Comparison of ENCODE assay signal across 19 cellular contexts in genomic region chr11:2123628-2123960, GRCh38. TPM values are rescaled to one million over a fixed set of nuclear protein-coding genes. Genes with fewer than 3 reads are reported as not detected.
DNase-seq lines count a peak whose midpoint lies in the region; ATAC-seq and TF ChIP-seq lines count a peak whose summit lies in the region.
"Had no signal": no experiment of that assay in that cellular context is flagged by ENCODE, and none has a peak within 500 bp of the region (broad histone marks: within the 10 kb centered on the region; RNA-seq: fewer than 3 reads in every experiment).

No MANE protein-coding gene starts in this region.

- CTCF ChIA-PET in Calu3 (lab: Charles Lee) = no interaction called here
- CTCF ChIA-PET in Panc1 (lab: Charles Lee) = interaction anchor here (0.6 kb wide), 1 partner anchor 26 kb away, joined by 5 read pairs; no protein-coding TSS in a partner anchor

- peak overlapping the region; percentile 66 for H2BK5ac ChIP-seq in neuronal stem cell (ENCODE audit: low read length)
- H2BK5ac ChIP-seq in trophoblast cell (ENCODE audit: low read depth, low read length, poor library complexity) = no peak overlapping the region

- H3K9me3 ChIP-seq in Panc1 (ENCODE audit: control insufficient read depth, insufficient read depth, low read depth, low read length) = no peaks in the 10 kb centered on the region
- H3K9me3 ChIP-seq in neuronal stem cell (replicated peaks in 1 of 2; ENCODE audit: control insufficient read depth in 2 of 2, insufficient read depth in 1 of 2, low read depth in 1 of 2, low read length in 2 of 2) = no peaks in the 10 kb centered on the region
- no peaks in the 10 kb centered on the region for H3K9me3 ChIP-seq in stomach
- peaks cover 7% of the 10 kb centered on the region for H3K9me3 ChIP-seq in trophoblast cell (ENCODE audit: insufficient read depth, low read depth, low read length)
- H3K9me3 ChIP-seq: BE2C had no signal

- no peaks in the 10 kb centered on the region; the same call in 1 of the 2 replicates for H3K27me3 ChIP-seq in Panc1 (ENCODE audit: control insufficient read depth, insufficient read depth, low read length)
- peaks cover 0 to 29% (median 0%) of the 10 kb centered on the region in 3 experiments for H3K27me3 ChIP-seq in neuronal stem cell (ENCODE audit: control insufficient read depth in 3 of 3, insufficient read depth in 3 of 3, low read depth in 1 of 3, low read length in 3 of 3)
- peaks cover 0 to 64% (median 9%) of the 10 kb centered on the region in 3 donors for H3K27me3 ChIP-seq in stomach
- no peaks in the 10 kb centered on the region for H3K27me3 ChIP-seq in trophoblast cell (ENCODE audit: insufficient read depth, low read length)
- H3K27me3 ChIP-seq: BE2C had no signal

- H3K36me3 Mint-ChIP-seq in Calu3 (ENCODE audit: insufficient read depth, unreplicated experiment) = no peaks in the 10 kb centered on the region
- H3K36me3 Mint-ChIP-seq: CD4-positive, alpha-beta memory T cell had no signal

- DNase-seq in Calu3 = no peak
- no peak for DNase-seq in Panc1 (ENCODE audit: low read depth, low spot score)
- DNase-seq in left lobe of liver (ENCODE audit: low spot score) = no peak
- no peak for DNase-seq in neuronal stem cell (ENCODE audit: low spot score)
- no peak for DNase-seq in HuH-7 (ENCODE audit: low spot score)
- no peak for DNase-seq in sciatic nerve (ENCODE audit: low spot score)
- DNase-seq in stomach = no peak
- no peak for DNase-seq in trophoblast cell
- DNase-seq: BE2C; CD4-positive, alpha-beta memory T cell; DMS153; DND-41; GDM1 had no signal

- intact Hi-C loops in Calu3 (cut with micrococcal nuclease; ENCODE audit: unreplicated experiment) (no loop called here), Panc1 (cut with micrococcal nuclease; ENCODE audit: unreplicated experiment) (no loop called here), sciatic nerve (cut with DNase I) (no loop called here), stomach (cut with DNase I; ENCODE audit: low total_unique reads) (no loop called here)

- H3K18ac ChIP-seq in neuronal stem cell (ENCODE audit: low read length) (peak overlapping the region; percentile 64), trophoblast cell (ENCODE audit: low read length) (no peak overlapping the region)

- in situ Hi-C loops in Panc1 (cut with HindIII; ENCODE audit: low pct_unique_long_range_greater_than_20kb, low sequenced_read_pairs) = no loop called here

- H3K4me3 ChIP-seq in Panc1 (ENCODE audit: low read depth in 2 of 2, low read length in 2 of 2) (no peak overlapping the region), neuronal stem cell (ENCODE audit: low read length in 2 of 2) (peak overlapping the region in 1 of 2 donors; percentile 53), stomach (no peak overlapping the region), trophoblast cell (ENCODE audit: low read depth, low read length) (no peak overlapping the region)
- H3K4me3 ChIP-seq: A549, GM23338 had no signal

- H2AK5ac ChIP-seq in neuronal stem cell (ENCODE audit: low read depth, low read length) = peak overlapping the region; percentile 47
- H2AK5ac ChIP-seq in trophoblast cell (ENCODE audit: low read length) = no peak overlapping the region

- H3K79me1 ChIP-seq in neuronal stem cell (ENCODE audit: low read depth, low read length) (peaks cover 1% of the 10 kb centered on the region), trophoblast cell (ENCODE audit: low read length) (no peaks in the 10 kb centered on the region)

- peak overlapping the region; percentile 53 for H3K27ac Mint-ChIP-seq in Calu3 (ENCODE audit: unreplicated experiment)
- H3K27ac Mint-ChIP-seq: CD4-positive, alpha-beta memory T cell; GM23338 had no signal

- TF ChIP-seq POLR2A in stomach (IDR thresholded peaks at IDR 0.05) = no peak

- H3K23ac ChIP-seq in neuronal stem cell (ENCODE audit: low read depth, low read length, poor library complexity) (no peak overlapping the region), trophoblast cell (ENCODE audit: low read length) (no peak overlapping the region)

- H3K4me2 ChIP-seq in neuronal stem cell (ENCODE audit: insufficient read depth, low read length, poor library complexity, severe bottlenecking) (no peak overlapping the region), trophoblast cell (ENCODE audit: low read length) (no peak overlapping the region)
- H3K4me2 ChIP-seq: A549, GM23338 had no signal

- H3K27me3 Mint-ChIP-seq in Calu3 (ENCODE audit: unreplicated experiment) = peaks cover 81% of the 10 kb centered on the region

- no peak for TF ChIP-seq EP300 in stomach (IDR thresholded peaks at IDR 0.05)

- H3K9ac ChIP-seq in neuronal stem cell (ENCODE audit: low read depth, low read length, poor library complexity) = no peak overlapping the region
- no peak overlapping the region for H3K9ac ChIP-seq in trophoblast cell (ENCODE audit: low read length)

- H3K36me3 ChIP-seq in Panc1 (ENCODE audit: control insufficient read depth, insufficient read depth, low read length) = no peaks in the 10 kb centered on the region
- no peaks in the 10 kb centered on the region for H3K36me3 ChIP-seq in neuronal stem cell (replicated peaks in 1 of 2; ENCODE audit: control insufficient read depth in 2 of 2, insufficient read depth in 2 of 2, low read length in 2 of 2)
- no peaks in the 10 kb centered on the region for H3K36me3 ChIP-seq in stomach
- H3K36me3 ChIP-seq in trophoblast cell (ENCODE audit: control insufficient read depth in 1 of 2, insufficient read depth in 2 of 2, low read length in 2 of 2) = no peaks in the 10 kb centered on the region
- H3K36me3 ChIP-seq: BE2C had no signal

- H3K9me3 Mint-ChIP-seq in Calu3 (ENCODE audit: low read depth, unreplicated experiment) = no peaks in the 10 kb centered on the region
- H3K9me3 Mint-ChIP-seq: GM23338 had no signal

- H3K4ac ChIP-seq in neuronal stem cell (ENCODE audit: low read length) = no peak overlapping the region
- H3K4ac ChIP-seq in trophoblast cell (ENCODE audit: low read depth, low read length) = no peak overlapping the region

- H3K4me1 ChIP-seq in Panc1 (ENCODE audit: control insufficient read depth, insufficient read depth, low read length) (no peaks in the 10 kb centered on the region), neuronal stem cell (ENCODE audit: control insufficient read depth in 2 of 2, insufficient read depth in 1 of 2, low read depth in 1 of 2, low read length in 2 of 2) (peaks cover 0 to 4% of the 10 kb centered on the region in 2 donors), stomach (peaks cover 0 to 8% (median 7%) of the 10 kb centered on the region in 4 donors), trophoblast cell (ENCODE audit: control insufficient read depth in 1 of 2, insufficient read depth in 2 of 2, low read length in 2 of 2) (peaks cover 0 to 3% of the 10 kb centered on the region in 2 experiments)
- H3K4me1 ChIP-seq: A549 had no signal

- H3K79me2 ChIP-seq in trophoblast cell (ENCODE audit: control insufficient read depth, insufficient read depth, low read length, poor library complexity) = no peaks in the 10 kb centered on the region

- BruUV-seq in Calu3 (replicated peaks; lab: Mats Ljungman, UMichigan) (no TSS peak), Panc1 (replicated peaks; lab: Mats Ljungman, UMichigan) (no TSS peak)

- no CpG with 5 or more reads among the region's 7 CpGs for WGBS in neuronal stem cell (ENCODE audit: extremely low coverage in 2 of 2, insufficient read length in 2 of 2, insufficient replicate concordance in 1 of 2), 2 donors
- 85 to 96% (median 92%) methylated on average over 6 to 7 of the region's 7 CpGs for WGBS in stomach, 5 donors
- no CpG with 5 or more reads among the region's 7 CpGs for WGBS in trophoblast cell (ENCODE audit: extremely low coverage, insufficient coverage, insufficient read length)

- ATAC-seq in Panc1 (peak; percentile 46), left lobe of liver (peak; percentile 7), sciatic nerve (no peak)
- ATAC-seq: GM23338 had no signal

- peak; percentile 20 for TF ChIP-seq CTCF in Calu3 (IDR thresholded peaks at IDR 0.05; ENCODE audit: unreplicated experiment)
- no peak for TF ChIP-seq CTCF in Panc1 (IDR thresholded peaks at IDR 0.05)
- no peak for TF ChIP-seq CTCF in stomach (IDR thresholded peaks at IDR 0.05)

- H3K27ac ChIP-seq in Panc1 (ENCODE audit: low read length) (no peak overlapping the region), neuronal stem cell (replicated peaks; ENCODE audit: low read length) (no peak overlapping the region), stomach (no peak overlapping the region), trophoblast cell (ENCODE audit: low read depth, low read length) (no peak overlapping the region)
- H3K27ac ChIP-seq: A549, C4-2B had no signal

- no peaks in the 10 kb centered on the region for H3K4me1 Mint-ChIP-seq in Calu3 (ENCODE audit: low read depth, unreplicated experiment)
- H3K4me1 Mint-ChIP-seq: CD4-positive, alpha-beta memory T cell had no signal

- no peak overlapping the region for H3K4me3 Mint-ChIP-seq in Calu3 (ENCODE audit: low read depth, unreplicated experiment)
- H3K4me3 Mint-ChIP-seq: CD4-positive, alpha-beta memory T cell; GM23338 had no signal

- H2BK15ac ChIP-seq in neuronal stem cell (ENCODE audit: low read length) = peak overlapping the region; percentile 94

- H4K91ac ChIP-seq in neuronal stem cell (ENCODE audit: low read depth, low read length, poor library complexity) = no peak overlapping the region
- H4K91ac ChIP-seq in trophoblast cell (ENCODE audit: low read depth, low read length) = no peak overlapping the region

- POLR2A ChIA-PET in Panc1 (lab: Charles Lee) = no interaction called here

- H2BK12ac ChIP-seq in neuronal stem cell (ENCODE audit: low read length) = peak overlapping the region; percentile 41
- no peak overlapping the region for H2BK12ac ChIP-seq in trophoblast cell (ENCODE audit: low read length)

- H4K8ac ChIP-seq in neuronal stem cell (ENCODE audit: low read depth, low read length) = no peak overlapping the region
- H4K8ac ChIP-seq in trophoblast cell (ENCODE audit: low read depth, low read length) = no peak overlapping the region

- no peak overlapping the region for H4K12ac ChIP-seq in trophoblast cell (ENCODE audit: low read depth, low read length)

- H2BK120ac ChIP-seq in neuronal stem cell (ENCODE audit: low read depth, low read length) = no peak overlapping the region
- no peak overlapping the region for H2BK120ac ChIP-seq in trophoblast cell (ENCODE audit: insufficient read depth, low read length, poor library complexity)

- no peak overlapping the region for H2AFZ ChIP-seq in neuronal stem cell (ENCODE audit: low read length)
- no peak overlapping the region for H2AFZ ChIP-seq in trophoblast cell (ENCODE audit: insufficient read depth, low read length, poor library complexity)
- H2AFZ ChIP-seq: GM23338 had no signal

- no peak overlapping the region for H3K14ac ChIP-seq in neuronal stem cell (ENCODE audit: low read length)
- H3K14ac ChIP-seq in trophoblast cell (ENCODE audit: low read length) = no peak overlapping the region

RNA-seq across cellular contexts. Expression of gene IGF2, which starts 15.6 kb away (rescaled TPM):
- 0.37 and 0.45 TPM in 2 replicates for total RNA-seq in Calu3 (2022)
- total RNA-seq in Panc1 (2021; ENCODE audit: unreplicated experiment) = 14.5 TPM
- 20.5 TPM for polyA plus RNA-seq in Panc1 (2012; ENCODE audit: insufficient read length)
- 254 TPM for total RNA-seq in left lobe of liver
- polyA plus RNA-seq in neuronal stem cell (2013, experiment 1 of 2) = 11.8 TPM
- 11.0 TPM for polyA plus RNA-seq in neuronal stem cell (2013, experiment 2 of 2)
- total RNA-seq in sciatic nerve = 473 TPM
- 100 to 1,000 TPM in 1 of 5 donors, 10 to 100 TPM in 3, 1 to 10 TPM in 1; 5.2 to 164 (median 29.2) TPM for total RNA-seq in stomach
- polyA plus RNA-seq in stomach = 1 to 10 TPM; 3.8 to 9.6 (median 5.2) TPM
- 1,002 and 1,117 TPM in 2 replicates for polyA plus RNA-seq in trophoblast cell (2013)
- total RNA-seq: CD4-positive, alpha-beta memory T cell had no signal
- polyA plus RNA-seq: CD4-positive, alpha-beta memory T cell had no signal

RNA-seq across cellular contexts. Expression of gene INS, which starts 37.4 kb away (rescaled TPM):
- total RNA-seq in Calu3 (2022) (not detected in 2 replicates), Panc1 (2021; ENCODE audit: unreplicated experiment) (not detected), left lobe of liver (not detected), sciatic nerve (1.5 TPM), stomach (not detected)
- not detected for polyA plus RNA-seq in Panc1 (2012; ENCODE audit: insufficient read length)
- polyA plus RNA-seq in neuronal stem cell (2013, experiment 1 of 2) = not detected
- polyA plus RNA-seq in neuronal stem cell (2013, experiment 2 of 2) = not detected
- 10 to 100 TPM in 1 of 3 donors, 1 to 10 TPM in 1, not detected in 1; 7.2 to 37.6 TPM for polyA plus RNA-seq in stomach
- not detected in 2 replicates for polyA plus RNA-seq in trophoblast cell (2013)
- total RNA-seq: CD4-positive, alpha-beta memory T cell; GM23338; H7; HT1080 had no signal
- polyA plus RNA-seq: A549; AG04450; CD4-positive, alpha-beta memory T cell; GM23338 had no signal

RNA-seq across cellular contexts. Expression of gene TH, which starts 48.0 kb away (rescaled TPM):
- not detected in 2 replicates for total RNA-seq in Calu3 (2022)
- not detected for total RNA-seq in Panc1 (2021; ENCODE audit: unreplicated experiment)
- 0.38 TPM for polyA plus RNA-seq in Panc1 (2012; ENCODE audit: insufficient read length)
- not detected for total RNA-seq in left lobe of liver
- polyA plus RNA-seq in neuronal stem cell (2013, experiment 1 of 2) = 1.0 TPM
- 0.82 TPM for polyA plus RNA-seq in neuronal stem cell (2013, experiment 2 of 2)
- 0.36 TPM for total RNA-seq in sciatic nerve
- not detected for total RNA-seq in stomach
- polyA plus RNA-seq in stomach = 1 to 10 TPM in 1 of 3 donors, under 1 TPM in 1, not detected in 1; 0.13 to 1.7 TPM
- polyA plus RNA-seq in trophoblast cell (2013) = 0.03 TPM in 2 replicates
- total RNA-seq: CD4-positive, alpha-beta memory T cell; GM23338; H7; HT1080 had no signal
- polyA plus RNA-seq: A549; AG04450; CD4-positive, alpha-beta memory T cell had no signal
